In genomic region chr15:91499774-91500383, GRCh38 we compare ENCODE assay signal across 14 cellular contexts.
DNase-seq lines count a peak whose midpoint lies in the region; ATAC-seq, FAIRE-seq and TF ChIP-seq lines count a peak whose summit lies in the region.
"Had no signal": no experiment of that assay in that cellular context is flagged by ENCODE, and none has a peak within 500 bp of the region (broad histone marks: within the 10 kb centered on the region; RNA-seq: fewer than 3 reads in every experiment).

No MANE protein-coding gene starts in this region.

- TF ChIP-seq RAD21 in K562 (CRISPR knock-in tag; conservative IDR thresholded peaks at IDR 0.05 in 1 of 2, IDR thresholded peaks at IDR 0.05 in 1 of 2): no peak

- in situ Hi-C loops in K562 (cut with MboI): no loop called here

- peak overlapping the region; percentile 46 for H3K27ac Mint-ChIP-seq in neural crest cell (ENCODE audit: unreplicated experiment)
- H3K27ac Mint-ChIP-seq: HFFc6 had no signal

- H3K9me3 ChIP-seq in HUES48 (ENCODE audit: control insufficient read depth, insufficient read depth, low read length) (no peaks in the 10 kb centered on the region), K562 (replicated peaks; ENCODE audit: control insufficient read depth, insufficient read depth, low read depth, low read length) (no peaks in the 10 kb centered on the region), BE2C (no peaks in the 10 kb centered on the region)
- H3K9me3 ChIP-seq: A549, BLaER1 had no signal

- H3K4me3 Mint-ChIP-seq in neural crest cell: peak overlapping the region; percentile 27
- H3K4me3 Mint-ChIP-seq: HFFc6 had no signal

- POLR2A ChIA-PET in K562 (lab: Yijun Ruan, JAX): interaction anchor here (0.9 kb wide), 1 partner anchor 14 kb away, joined by 4 read pairs; no protein-coding TSS in a partner anchor
- POLR2A ChIA-PET in RWPE1 (lab: Yijun Ruan, JAX; ENCODE audit: low non-redundant PET): no interaction called here

- H3K4me1 ChIP-seq in HUES48 (ENCODE audit: control insufficient read depth, insufficient read depth, low read length) (peaks cover 13% of the 10 kb centered on the region), K562 (replicated peaks in 1 of 2; ENCODE audit: control insufficient read depth in 2 of 2, insufficient read depth in 2 of 2, low read length in 2 of 2) (no peaks in the 10 kb centered on the region), BE2C (peaks cover 24% of the 10 kb centered on the region)
- H3K4me1 ChIP-seq: BLaER1 had no signal

- TF ChIP-seq EP300 in K562 (IDR thresholded peaks at IDR 0.05; ENCODE audit: low read length): no peak

- BruUV-seq in K562 (replicated peaks; lab: Mats Ljungman, UMichigan): no TSS peak

- 76% methylated on average over 5 of the region's 5 CpGs for WGBS in K562 (ENCODE audit: insufficient coverage, low coverage, missing lambda C conversion rate)

- H3K4me2 ChIP-seq in K562 (ENCODE audit: insufficient read depth, low read length): no peak overlapping the region
- H3K4me2 ChIP-seq: A549, BLaER1 had no signal

- H3K9me3 Mint-ChIP-seq in neural crest cell: no peaks in the 10 kb centered on the region
- H3K9me3 Mint-ChIP-seq: HFFc6 had no signal

- H3K4me1 Mint-ChIP-seq in neural crest cell: peaks cover 30% of the 10 kb centered on the region

- H3K27me3 ChIP-seq in HUES48 (ENCODE audit: control insufficient read depth, insufficient read depth, low read length): no peaks in the 10 kb centered on the region
- H3K27me3 ChIP-seq in K562 (ENCODE audit: control insufficient read depth in 2 of 2, insufficient read depth in 2 of 2, low read length in 2 of 2): no peaks in the 10 kb centered on the region
- no peaks in the 10 kb centered on the region for H3K27me3 ChIP-seq in BE2C
- H3K27me3 ChIP-seq: BLaER1 had no signal

- no peaks in the 10 kb centered on the region for H3K79me2 ChIP-seq in K562 (ENCODE audit: control insufficient read depth, insufficient read depth, low read length)

- no peak for TF ChIP-seq CTCF in K562 (IDR thresholded peaks at IDR 0.05 in 2 of 3, conservative IDR thresholded peaks at IDR 0.05 in 1 of 3; ENCODE audit: insufficient read depth in 2 of 3, low read depth in 1 of 3, low read length in 3 of 3)
- TF ChIP-seq CTCF in neural crest cell (conservative IDR thresholded peaks at IDR 0.05): no peak
- TF ChIP-seq CTCF in RWPE1 (conservative IDR thresholded peaks at IDR 0.05; ENCODE audit: low read depth): no peak
- no peak for TF ChIP-seq CTCF in BE2C (IDR thresholded peaks at IDR 0.05; ENCODE audit: low read depth, low read length)

- H3K36me3 Mint-ChIP-seq in neural crest cell (ENCODE audit: low read depth): no peaks in the 10 kb centered on the region

- H2AFZ ChIP-seq in K562 (ENCODE audit: low read depth, low read length): peak overlapping the region; percentile 51; the same call in 1 of the 2 replicates
- H2AFZ ChIP-seq: GM23248 had no signal

- H3K36me3 ChIP-seq in HUES48 (ENCODE audit: control insufficient read depth, insufficient read depth, low read length): no peaks in the 10 kb centered on the region
- no peaks in the 10 kb centered on the region for H3K36me3 ChIP-seq in K562 (ENCODE audit: control insufficient read depth, insufficient read depth, low read length)
- H3K36me3 ChIP-seq in BE2C: no peaks in the 10 kb centered on the region
- H3K36me3 ChIP-seq: BLaER1 had no signal

- DNase-seq in K562 (ENCODE audit: extremely low read depth in 1 of 4, low spot score in 3 of 4) (no peak), neural crest cell (ENCODE audit: low read depth, low spot score) (no peak), RWPE1 (ENCODE audit: low spot score) (no peak), left ventricle myocardium superior (no peak), BE2C (no peak)
- DNase-seq: CD8-positive, alpha-beta memory T cell; DMS53; GF-D8; GM23248; HCEC 1CT; HFFc6 had no signal

- CTCF ChIA-PET in K562 (lab: Yijun Ruan, JAX; ENCODE audit: low intra/inter-chr PET ratio): no interaction called here
- CTCF ChIA-PET in RWPE1 (lab: Yijun Ruan, JAX): no interaction called here

- H3K9me1 ChIP-seq in K562 (ENCODE audit: control insufficient read depth, insufficient read depth, low read length): no peaks in the 10 kb centered on the region

- H3K4me3 ChIP-seq in HUES48 (ENCODE audit: low read depth, low read length) (no peak overlapping the region), K562 (no peak overlapping the region), BE2C (ENCODE audit: low read depth, low read length) (no peak overlapping the region)
- H3K4me3 ChIP-seq: A549, BLaER1, GM23248 had no signal

- no peaks in the 10 kb centered on the region for H4K20me1 ChIP-seq in K562 (replicated peaks; ENCODE audit: control insufficient read depth, insufficient read depth, low read length)
- H4K20me1 ChIP-seq: BLaER1 had no signal

- TF ChIP-seq POLR2A in K562 (conservative IDR thresholded peaks at IDR 0.05): no peak

- intact Hi-C loops in K562 (cut with micrococcal nuclease): no loop called here
- intact Hi-C loops in left ventricle myocardium superior (cut with micrococcal nuclease): no loop called here

- FAIRE-seq in K562 (lab: Jason Lieb, UNC): no peak

- ATAC-seq in K562: no peak
- ATAC-seq in left ventricle myocardium superior: no peak
- ATAC-seq: A549 had no signal

- no peaks in the 10 kb centered on the region for H3K27me3 Mint-ChIP-seq in neural crest cell (ENCODE audit: low read depth)

- H3K27ac ChIP-seq in HUES48 (ENCODE audit: low read depth, low read length): peak overlapping the region; percentile 84
- no peak overlapping the region for H3K27ac ChIP-seq in K562 (ENCODE audit: extremely low read depth, low read depth, low read length)
- no peak overlapping the region for H3K27ac ChIP-seq in RWPE1
- H3K27ac ChIP-seq: A549, BLaER1, GM23248 had no signal

- H3K9ac ChIP-seq in HUES48 (ENCODE audit: low read depth, low read length) (no peak overlapping the region), K562 (ENCODE audit: insufficient read depth in 1 of 2, low read depth in 2 of 2, low read length in 2 of 2) (no peak overlapping the region)
- H3K9ac ChIP-seq: BLaER1, GM23248 had no signal

TF ChIP-seq in K562, 482 proteins besides CTCF, POLR2A, EP300 and RAD21:
- no peak for TF ChIP-seq ZNF133 (CRISPR knock-in tag; IDR thresholded peaks at IDR 0.05)
- no peak for TF ChIP-seq ILF3 (IDR thresholded peaks at IDR 0.05; ENCODE audit: borderline replicate concordance)
- no peak for TF ChIP-seq E2F1 (CRISPR knock-in tag; IDR thresholded peaks at IDR 0.05)
- no peak for TF ChIP-seq TSC22D4 (tag; IDR thresholded peaks at IDR 0.05)
- no peak for TF ChIP-seq MAZ (CRISPR knock-in tag; conservative IDR thresholded peaks at IDR 0.05 in 1 of 2, IDR thresholded peaks at IDR 0.05 in 1 of 2)
- no peak for TF ChIP-seq FOXK1 (CRISPR knock-in tag; IDR thresholded peaks at IDR 0.05; ENCODE audit: borderline replicate concordance)
- TF ChIP-seq GTF2F1 (IDR thresholded peaks at IDR 0.05; ENCODE audit: low read depth, low read length): no peak
- no peak for TF ChIP-seq ZC3H8 (IDR thresholded peaks at IDR 0.05)
- TF ChIP-seq SAFB (IDR thresholded peaks at IDR 0.05; ENCODE audit: borderline replicate concordance, low read depth, low read length): no peak
TF ChIP-seq in K562: peak in this region for 0.
